11 cellular contexts compared by ENCODE assay signal in the genomic region with DNA sequence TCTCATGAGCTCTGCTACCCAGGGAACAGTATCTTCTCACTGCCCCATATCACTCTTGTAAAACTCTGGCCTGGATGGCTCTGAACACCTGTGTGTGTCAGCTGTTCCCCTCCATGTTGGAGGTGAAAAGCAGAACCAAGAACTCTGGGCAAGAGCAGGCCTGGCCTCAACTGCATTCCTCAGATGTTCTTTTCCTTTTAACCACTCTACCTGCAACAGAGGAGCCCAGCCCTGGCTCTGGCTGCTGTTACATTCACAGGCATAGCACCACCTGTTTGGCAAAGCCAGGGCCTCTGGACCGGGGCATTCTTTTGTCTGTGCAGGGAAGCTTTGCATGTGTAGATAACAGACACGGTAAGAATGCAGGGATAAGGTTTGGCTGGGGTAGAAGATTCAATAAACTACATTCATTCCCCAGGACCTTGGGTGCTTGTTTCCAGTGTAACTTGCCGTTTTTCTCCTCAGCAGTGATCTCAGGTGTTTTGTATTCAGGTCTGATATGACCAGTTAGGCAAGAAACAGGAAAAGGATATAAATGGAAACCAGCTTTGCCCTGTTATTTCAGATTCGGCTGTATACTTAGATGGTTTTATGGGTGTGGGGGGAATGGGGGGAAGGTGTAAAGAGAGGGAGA.
DNase-seq lines count a peak whose midpoint lies in the region; ATAC-seq and TF ChIP-seq lines count a peak whose summit lies in the region.
"Had no signal": no experiment of that assay in that cellular context is flagged by ENCODE, and none has a peak within 500 bp of the region (broad histone marks: within the 10 kb centered on the region; RNA-seq: fewer than 3 reads in every experiment).

No MANE protein-coding gene starts in this region.

- no peak for TF ChIP-seq POLR2A in heart left ventricle (IDR thresholded peaks at IDR 0.05)

- H3K4me3 ChIP-seq in heart left ventricle: no peak overlapping the region

- H3K27me3 Mint-ChIP-seq in progenitor cell of endocrine pancreas: no peaks in the 10 kb centered on the region

- no peaks in the 10 kb centered on the region for H3K27me3 ChIP-seq in heart left ventricle

- peak; percentile 47 for ATAC-seq in GM19043 (IDR thresholded peaks at IDR 0.05; ENCODE audit: low read depth, unreplicated experiment)
- peak; percentile 60 for ATAC-seq in HG02840 (IDR thresholded peaks at IDR 0.05; ENCODE audit: low FRiP score, unreplicated experiment)
- no peak for ATAC-seq in heart left ventricle
- ATAC-seq: activated T-cell treated with anti-CD3 and anti-CD28 coated beads, Interleukin-2, amount 50 U/mL, for 72 hours had no signal

- POLR2A ChIA-PET in RWPE1 (lab: Yijun Ruan, JAX; ENCODE audit: low non-redundant PET): no interaction called here

- H3K36me3 Mint-ChIP-seq in progenitor cell of endocrine pancreas (ENCODE audit: insufficient read depth): no peaks in the 10 kb centered on the region

- H3K36me3 ChIP-seq in heart left ventricle: peaks cover 0 to 9% (median 0%) of the 10 kb centered on the region in 9 donors

- DNase-seq in RWPE1 (ENCODE audit: low spot score) (no peak), progenitor cell of endocrine pancreas (ENCODE audit: low spot score, unreplicated experiment) (no peak), T-helper 2 cell (no peak), COR-L47 (lab: John Stamatoyannopoulos, UW) (no peak), GM19240 (ENCODE audit: insufficient read length, low spot score) (no peak), heart left ventricle (no peak)
- DNase-seq: activated T-cell treated with anti-CD3 and anti-CD28 coated beads, Interleukin-2, amount 50 U/mL, for 72 hours; NCI-H1436; stimulated activated CD4-positive, alpha-beta T cell treated with anti-CD3 and anti-CD28 coated beads, Interleukin-12 subunit alpha, Interleukin-12 subunit beta, amount 100 ng/mL, for 4 hours had no signal

- CTCF ChIA-PET in RWPE1 (lab: Yijun Ruan, JAX): interaction anchor here (0.7 to 1.6 kb wide), 2 partner anchors 11 to 869 kb away, joined by 3 to 4 read pairs; no protein-coding TSS in a partner anchor

- intact Hi-C loops in heart left ventricle (cut with DNase I): no loop called here

- no peaks in the 10 kb centered on the region for H3K9me3 ChIP-seq in heart left ventricle

- H3K27ac ChIP-seq in RWPE1 (0 out of 2 replicates have a peak overlapping the region, but pooled peaks have one; percentile 25), heart left ventricle (peak overlapping the region in 4 of 12 donors; percentile 8 to 42 (median 39))

- no peak for TF ChIP-seq CTCF in RWPE1 (conservative IDR thresholded peaks at IDR 0.05; ENCODE audit: low read depth)
- no peak for TF ChIP-seq CTCF in progenitor cell of endocrine pancreas (IDR thresholded peaks at IDR 0.05; ENCODE audit: unreplicated experiment)
- no peak for TF ChIP-seq CTCF in heart left ventricle (IDR thresholded peaks at IDR 0.05)

- peak overlapping the region; percentile 39 for H3K4me3 Mint-ChIP-seq in progenitor cell of endocrine pancreas (ENCODE audit: low read depth)
- H3K4me3 Mint-ChIP-seq: activated T-cell treated with anti-CD3 and anti-CD28 coated beads, Interleukin-2, amount 50 U/mL, for 72 hours had no signal

- 18 to 22% (median 19%) methylated on average over 4 of the region's 4 CpGs for WGBS in heart left ventricle, 4 donors

- H3K4me1 Mint-ChIP-seq in progenitor cell of endocrine pancreas (ENCODE audit: low read depth): peaks cover 45% of the 10 kb centered on the region

- H3K9me3 Mint-ChIP-seq in progenitor cell of endocrine pancreas (ENCODE audit: low read depth): no peaks in the 10 kb centered on the region

- peak overlapping the region; percentile 84 for H3K27ac Mint-ChIP-seq in progenitor cell of endocrine pancreas
- H3K27ac Mint-ChIP-seq: activated T-cell treated with anti-CD3 and anti-CD28 coated beads, Interleukin-2, amount 50 U/mL, for 72 hours had no signal

- H3K4me1 ChIP-seq in heart left ventricle: peaks cover 11 to 100% (median 88%) of the 10 kb centered on the region in 12 donors

Comparison
In these comparisons a context has a peak if more than half of its experiments do, and no peak if none do; other contexts are left out.
1. ATAC-seq: peak in GM19043 (single experiment) and HG02840 (single experiment); none in heart left ventricle (0 of 4).